1 cellular context compared by ENCODE assay signal in genomic region chr10:87713707-87714106, GRCh38.
TF ChIP-seq lines count a peak whose summit lies in the region.

No MANE protein-coding gene starts in this region.

TF ChIP-seq in HepG2, 621 proteins besides CTCF, POLR2A, EP300 and RAD21:
- TF ChIP-seq ZNF501 (CRISPR knock-in tag; IDR thresholded peaks at IDR 0.05) (no peak), PAXIP1 (CRISPR knock-in tag; conservative IDR thresholded peaks at IDR 0.05) (peak; percentile 25; the same call in 1 of the 2 replicates), ZNF687 (CRISPR knock-in tag; IDR thresholded peaks at IDR 0.05) (no peak), ATF1 (CRISPR knock-in tag; IDR thresholded peaks at IDR 0.05) (no peak), HOXA3 (CRISPR knock-in tag; IDR thresholded peaks at IDR 0.05) (no peak)
